Comparison of ENCODE assay signal across 8 cellular contexts in the genomic region with DNA sequence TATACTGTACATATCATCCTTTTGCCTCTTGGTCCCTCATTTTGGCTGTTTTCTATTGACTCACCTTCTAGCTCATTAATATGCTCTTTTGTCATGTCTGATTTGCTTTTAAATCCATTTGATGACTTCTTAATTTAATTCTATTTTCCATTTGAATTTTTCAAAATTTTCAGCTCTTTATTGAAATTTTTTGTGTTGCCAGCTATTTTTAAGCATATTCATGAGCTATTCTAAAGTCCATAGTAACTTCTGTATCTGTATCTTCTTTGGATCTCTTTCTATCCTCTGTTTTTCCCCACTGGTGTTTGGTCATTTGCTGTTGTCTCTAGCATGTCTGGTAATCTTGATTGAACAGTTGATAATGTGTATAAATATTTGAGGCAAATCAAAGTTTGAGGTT.
"Had no signal": no experiment of that assay in that cellular context is flagged by ENCODE, and none has a peak within 500 bp of the region (broad histone marks: within the 10 kb centered on the region; RNA-seq: fewer than 3 reads in every experiment).

No MANE protein-coding gene starts in this region.

- DNase-seq: GDM1, GF-D8 had no signal

- ATAC-seq: GM12878 had no signal

- H3K4me3 ChIP-seq: GM12878 had no signal

- FAIRE-seq: G401.6, GM12878, GM12891, GM12892, GM18507, GM19239 had no signal
